1 cellular context compared by ENCODE assay signal in the genomic region with DNA sequence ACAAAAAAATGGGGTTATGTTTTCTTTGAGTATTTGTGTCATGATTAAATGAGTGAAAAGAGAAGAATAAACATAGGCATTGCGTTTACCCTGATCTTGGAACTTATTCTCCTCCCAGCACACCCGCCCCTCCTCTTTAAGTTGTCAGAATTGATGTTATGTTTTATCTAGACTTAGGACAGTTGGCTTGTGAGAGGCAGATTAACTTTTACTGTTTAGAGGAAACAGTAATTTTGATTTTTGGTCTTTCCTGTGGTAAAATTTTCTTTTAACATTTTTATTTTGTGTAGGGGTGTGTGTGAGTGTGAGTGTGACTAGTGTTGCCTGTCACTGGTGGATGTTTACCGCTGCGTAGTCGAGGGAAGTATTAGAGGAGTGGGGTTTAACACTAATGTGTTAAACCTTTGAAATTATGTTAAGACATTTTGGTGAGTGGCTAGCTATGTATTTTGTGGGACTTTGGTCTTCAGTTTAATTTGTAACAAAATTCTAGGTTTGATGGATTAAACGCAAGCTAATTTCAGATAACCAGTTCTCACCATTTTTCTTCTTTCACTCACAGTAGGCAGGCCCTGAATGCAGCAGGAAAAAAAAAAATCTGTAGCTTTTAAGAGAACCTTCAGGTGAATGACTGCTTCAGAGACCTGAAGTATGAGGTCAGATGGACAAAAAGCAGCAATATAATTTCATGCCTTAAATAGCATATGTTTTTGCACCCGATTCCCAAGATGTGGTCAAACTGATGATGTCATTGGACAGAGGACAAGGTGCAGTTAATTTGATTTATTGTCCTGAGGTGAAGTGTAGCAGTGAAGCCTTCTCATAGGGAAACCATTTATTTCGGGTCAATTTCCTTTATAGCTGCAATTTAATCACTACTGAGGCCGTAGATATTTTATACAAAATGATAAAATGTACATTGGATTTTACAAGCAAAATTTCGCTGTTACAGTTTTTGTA.
TF ChIP-seq lines count a peak whose summit lies in the region.

No MANE protein-coding gene starts in this region.

TF ChIP-seq in SK-N-SH treated with all-trans-retinoic acid at 6 μM for 48 hours, 23 proteins besides CTCF, POLR2A, EP300 and RAD21 (continued from another document):
- TF ChIP-seq ZC3H10 (CRISPR knock-in tag; IDR thresholded peaks at IDR 0.05) (no peak), ISL1 (CRISPR knock-in tag; IDR thresholded peaks at IDR 0.05) (no peak), OSR1 (CRISPR knock-in tag; IDR thresholded peaks at IDR 0.05) (no peak), SNAI2 (CRISPR knock-in tag; IDR thresholded peaks at IDR 0.05) (no peak), CSDC2 (CRISPR knock-in tag; IDR thresholded peaks at IDR 0.05) (no peak), ESRRG (CRISPR knock-in tag; IDR thresholded peaks at IDR 0.05) (no peak), BACH2 (CRISPR knock-in tag; IDR thresholded peaks at IDR 0.05; ENCODE audit: borderline replicate concordance) (no peak), ZNF565 (CRISPR knock-in tag; conservative IDR thresholded peaks at IDR 0.05; ENCODE audit: low read depth) (no peak), ZFP3 (CRISPR knock-in tag; IDR thresholded peaks at IDR 0.05) (no peak), ARNTL (CRISPR knock-in tag; IDR thresholded peaks at IDR 0.05; ENCODE audit: borderline replicate concordance, low read depth) (no peak), TCF4 (CRISPR knock-in tag; IDR thresholded peaks at IDR 0.05; ENCODE audit: borderline replicate concordance) (no peak), PPARA (CRISPR knock-in tag; IDR thresholded peaks at IDR 0.05; ENCODE audit: borderline replicate concordance) (no peak)
- TF ChIP-seq, protein P1, sequence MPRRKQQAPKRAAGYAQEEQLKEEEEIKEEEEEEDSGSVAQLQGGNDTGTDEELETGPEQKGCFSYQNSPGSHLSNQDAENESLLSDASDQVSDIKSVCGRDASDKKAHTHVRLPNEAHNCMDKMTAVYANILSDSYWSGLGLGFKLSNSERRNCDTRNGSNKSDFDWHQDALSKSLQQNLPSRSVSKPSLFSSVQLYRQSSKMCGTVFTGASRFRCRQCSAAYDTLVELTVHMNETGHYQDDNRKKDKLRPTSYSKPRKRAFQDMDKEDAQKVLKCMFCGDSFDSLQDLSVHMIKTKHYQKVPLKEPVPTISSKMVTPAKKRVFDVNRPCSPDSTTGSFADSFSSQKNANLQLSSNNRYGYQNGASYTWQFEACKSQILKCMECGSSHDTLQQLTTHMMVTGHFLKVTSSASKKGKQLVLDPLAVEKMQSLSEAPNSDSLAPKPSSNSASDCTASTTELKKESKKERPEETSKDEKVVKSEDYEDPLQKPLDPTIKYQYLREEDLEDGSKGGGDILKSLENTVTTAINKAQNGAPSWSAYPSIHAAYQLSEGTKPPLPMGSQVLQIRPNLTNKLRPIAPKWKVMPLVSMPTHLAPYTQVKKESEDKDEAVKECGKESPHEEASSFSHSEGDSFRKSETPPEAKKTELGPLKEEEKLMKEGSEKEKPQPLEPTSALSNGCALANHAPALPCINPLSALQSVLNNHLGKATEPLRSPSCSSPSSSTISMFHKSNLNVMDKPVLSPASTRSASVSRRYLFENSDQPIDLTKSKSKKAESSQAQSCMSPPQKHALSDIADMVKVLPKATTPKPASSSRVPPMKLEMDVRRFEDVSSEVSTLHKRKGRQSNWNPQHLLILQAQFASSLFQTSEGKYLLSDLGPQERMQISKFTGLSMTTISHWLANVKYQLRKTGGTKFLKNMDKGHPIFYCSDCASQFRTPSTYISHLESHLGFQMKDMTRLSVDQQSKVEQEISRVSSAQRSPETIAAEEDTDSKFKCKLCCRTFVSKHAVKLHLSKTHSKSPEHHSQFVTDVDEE (CRISPR knock-in tag; IDR thresholded peaks at IDR 0.05) = no peak
- TF ChIP-seq, protein P2, sequence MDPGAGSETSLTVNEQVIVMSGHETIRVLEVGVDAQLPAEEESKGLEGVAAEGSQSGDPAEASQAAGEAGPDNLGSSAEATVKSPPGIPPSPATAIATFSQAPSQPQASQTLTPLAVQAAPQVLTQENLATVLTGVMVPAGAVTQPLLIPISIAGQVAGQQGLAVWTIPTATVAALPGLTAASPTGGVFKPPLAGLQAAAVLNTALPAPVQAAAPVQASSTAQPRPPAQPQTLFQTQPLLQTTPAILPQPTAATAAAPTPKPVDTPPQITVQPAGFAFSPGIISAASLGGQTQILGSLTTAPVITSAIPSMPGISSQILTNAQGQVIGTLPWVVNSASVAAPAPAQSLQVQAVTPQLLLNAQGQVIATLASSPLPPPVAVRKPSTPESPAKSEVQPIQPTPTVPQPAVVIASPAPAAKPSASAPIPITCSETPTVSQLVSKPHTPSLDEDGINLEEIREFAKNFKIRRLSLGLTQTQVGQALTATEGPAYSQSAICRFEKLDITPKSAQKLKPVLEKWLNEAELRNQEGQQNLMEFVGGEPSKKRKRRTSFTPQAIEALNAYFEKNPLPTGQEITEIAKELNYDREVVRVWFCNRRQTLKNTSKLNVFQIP (CRISPR knock-in tag; IDR thresholded peaks at IDR 0.05; ENCODE audit: borderline replicate concordance, low read depth) = no peak
